15 cellular contexts compared by ENCODE assay signal in the genomic region with DNA sequence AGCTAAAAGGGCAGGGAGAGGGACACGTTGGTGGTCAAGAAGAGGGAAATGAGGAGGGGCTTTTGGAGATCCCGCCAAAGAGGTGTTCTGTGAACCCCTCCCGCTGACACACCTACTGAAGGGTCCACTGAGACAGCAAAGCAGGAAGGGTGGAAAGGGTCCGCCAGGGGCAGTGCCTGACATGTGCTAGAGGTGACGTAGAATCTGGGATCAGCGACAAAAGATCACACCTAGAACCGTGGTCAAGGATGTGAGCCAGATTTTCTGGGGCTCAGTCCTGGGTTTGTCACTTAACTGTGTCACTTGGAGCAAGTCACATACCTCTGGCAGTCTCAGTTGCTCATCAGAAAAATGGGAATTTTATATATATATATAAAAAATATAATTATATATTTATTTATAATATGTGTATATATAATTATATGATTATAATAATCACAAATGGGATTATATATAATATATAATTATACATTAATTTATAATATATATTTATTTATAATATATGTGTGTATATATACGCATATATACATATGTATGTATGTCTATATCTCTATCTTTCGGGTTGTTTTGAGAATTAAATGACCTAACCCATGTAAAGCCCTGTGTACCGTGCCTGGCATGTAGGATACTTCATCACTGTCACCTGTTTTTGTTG. TPM values are rescaled to one million over a fixed set of nuclear protein-coding genes. Genes with fewer than 3 reads are reported as not detected.
DNase-seq lines count a peak whose midpoint lies in the region; ATAC-seq, FAIRE-seq and TF ChIP-seq lines count a peak whose summit lies in the region.
"Had no signal": no experiment of that assay in that cellular context is flagged by ENCODE, and none has a peak within 500 bp of the region (broad histone marks: within the 10 kb centered on the region; RNA-seq: fewer than 3 reads in every experiment).

No MANE protein-coding gene starts in this region.

- intact Hi-C loops in transverse colon (cut with DNase I; ENCODE audit: low total_unique reads): no loop called here
- intact Hi-C loops in adrenal gland (cut with DNase I): no loop called here
- intact Hi-C loops in Calu3 (cut with micrococcal nuclease; ENCODE audit: unreplicated experiment): no loop called here

- TF ChIP-seq CTCF in transverse colon (IDR thresholded peaks at IDR 0.05) (no peak), adrenal gland (IDR thresholded peaks at IDR 0.05) (no peak), Calu3 (IDR thresholded peaks at IDR 0.05; ENCODE audit: unreplicated experiment) (no peak)

- CTCF ChIA-PET in Calu3 (lab: Charles Lee): no interaction called here

- H3K36me3 Mint-ChIP-seq in memory B cell (no peaks in the 10 kb centered on the region), Calu3 (ENCODE audit: insufficient read depth, unreplicated experiment) (peaks cover 15% of the 10 kb centered on the region)

- H3K4me3 ChIP-seq in transverse colon (no peak overlapping the region), adrenal gland (no peak overlapping the region)

- TF ChIP-seq POLR2A in transverse colon (IDR thresholded peaks at IDR 0.05) (no peak), adrenal gland (IDR thresholded peaks at IDR 0.05) (no peak)

- H3K27ac Mint-ChIP-seq in memory B cell: peak overlapping the region; percentile 97
- no peak overlapping the region for H3K27ac Mint-ChIP-seq in Calu3 (ENCODE audit: unreplicated experiment)

- WGBS in transverse colon (ENCODE audit: low coverage in 1 of 2), 2 donors: 80 to 82% methylated on average over 8 to 10 of the region's 10 CpGs
- WGBS in adrenal gland, 4 donors: 80 to 96% (median 83%) methylated on average over 10 of the region's 10 CpGs

- no peak for ATAC-seq in memory B cell (ENCODE audit: low read depth)
- ATAC-seq: right cardiac atrium, SK-N-SH treated with all-trans-retinoic acid at 6 μM for 48 hours had no signal

- H3K9me3 ChIP-seq in transverse colon (no peaks in the 10 kb centered on the region), adrenal gland (replicated peaks in 1 of 3) (no peaks in the 10 kb centered on the region)

- no peaks in the 10 kb centered on the region for H3K27me3 Mint-ChIP-seq in memory B cell
- no peaks in the 10 kb centered on the region for H3K27me3 Mint-ChIP-seq in Calu3 (ENCODE audit: unreplicated experiment)

- BruUV-seq in Calu3 (replicated peaks; lab: Mats Ljungman, UMichigan): no TSS peak

- no peak for TF ChIP-seq EP300 in transverse colon (IDR thresholded peaks at IDR 0.05; ENCODE audit: low read depth)

- peaks cover 16 to 28% (median 23%) of the 10 kb centered on the region in 4 donors for H3K4me1 ChIP-seq in transverse colon
- peaks cover 7 to 18% of the 10 kb centered on the region in 2 donors for H3K4me1 ChIP-seq in adrenal gland (replicated peaks in 1 of 2)

- DNase-seq in activated gamma-delta T cell treated with Interleukin-2 at 50 U/mL for 16 hours (peak; percentile 26), activated gamma-delta T cell (lab: John Stamatoyannopoulos, UW) (no peak), memory B cell (ENCODE audit: low spot score in 2 of 2) (no peak), transverse colon (no peak), adrenal gland (no peak), Calu3 (no peak)
- DNase-seq in stimulated activated CD4-positive, alpha-beta T cell treated with anti-CD3 and anti-CD28 coated beads, Interleukin-15, amount 100 ng/mL, for 24 hours: no peak
- DNase-seq: anterior cingulate cortex, foreskin fibroblast, NCI-H2081, right cardiac atrium had no signal

- H3K4me3 Mint-ChIP-seq in memory B cell: no peak overlapping the region
- H3K4me3 Mint-ChIP-seq in Calu3 (ENCODE audit: low read depth, unreplicated experiment): no peak overlapping the region

- H3K27ac ChIP-seq in transverse colon (peak overlapping the region; percentile 75 to 90 (median 84)), adrenal gland (no peak overlapping the region)
- H3K27ac ChIP-seq: KMS-11 had no signal

- FAIRE-seq in TTC549 (lab: Jason Lieb, UNC): peak; percentile 38
- FAIRE-seq: urothelium cell line had no signal

- H3K27me3 ChIP-seq in transverse colon (no peaks in the 10 kb centered on the region), adrenal gland (no peaks in the 10 kb centered on the region)

- H3K4me1 Mint-ChIP-seq in memory B cell (peaks cover 37% of the 10 kb centered on the region), Calu3 (ENCODE audit: low read depth, unreplicated experiment) (peaks cover 30% of the 10 kb centered on the region)

- H3K9me3 Mint-ChIP-seq in memory B cell: no peaks in the 10 kb centered on the region
- no peaks in the 10 kb centered on the region for H3K9me3 Mint-ChIP-seq in Calu3 (ENCODE audit: low read depth, unreplicated experiment)

- H3K36me3 ChIP-seq in transverse colon (no peaks in the 10 kb centered on the region), adrenal gland (replicated peaks in 1 of 2) (no peaks in the 10 kb centered on the region)

- in situ Hi-C loops in transverse colon (cut with MboI; ENCODE audit: low pct_ligation_motif_present in 1 of 4, low pct_unique_long_range_greater_than_20kb in 1 of 4, low sequenced_read_pairs in 3 of 4): no loop called here

RNA-seq across cellular contexts. Expression of a gene that starts 34.9 kb away (rescaled TPM):
- 100 to 1,000 TPM in 2 of 4 donors, 10 to 100 TPM in 2; 65.1 to 375 (median 193) TPM for total RNA-seq in transverse colon
- total RNA-seq in adrenal gland: 100 to 1,000 TPM in 7 of 8 donors, 10 to 100 TPM in 1; 78.6 to 299 (median 180) TPM
- 100 to 1,000 TPM; 156 to 256 (median 235) TPM for polyA plus RNA-seq in adrenal gland
- total RNA-seq in Calu3 (2022): 125 and 130 TPM in 2 replicates

Comparison
In these comparisons a context has a peak if more than half of its experiments do, and no peak if none do; other contexts are left out.
1. H3K27ac ChIP-seq: peak in transverse colon (4 of 4); none in adrenal gland (0 of 5).